9 cellular contexts compared by ENCODE assay signal in the genomic region with DNA sequence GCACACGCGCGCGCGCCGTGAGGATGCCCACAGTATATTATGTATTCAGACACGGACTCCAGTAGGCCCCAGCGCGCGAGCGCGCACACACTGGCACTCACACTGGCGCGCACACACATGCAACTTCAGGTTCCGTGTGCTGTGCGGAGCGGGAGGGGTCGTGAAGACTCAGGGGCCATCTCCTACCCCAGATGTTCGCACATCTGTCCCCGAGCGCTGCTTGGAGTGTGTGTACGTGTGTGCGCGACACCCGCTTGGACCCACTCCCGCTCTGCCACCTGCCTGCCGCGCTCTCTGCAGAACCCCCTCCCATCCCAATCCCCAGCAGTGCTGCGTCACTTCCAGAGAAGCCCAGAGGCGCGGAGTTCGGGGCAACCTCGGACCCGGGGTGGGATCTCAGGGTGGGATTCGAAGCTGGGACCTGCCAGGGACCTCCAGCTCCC. TPM values are rescaled to one million over a fixed set of nuclear protein-coding genes. Genes with fewer than 3 reads are reported as not detected.
A peak's percentile ranks its signal among the peaks of the same experiment; 100 is the strongest.
DNase-seq lines count a peak whose midpoint lies in the region; ATAC-seq and TF ChIP-seq lines count a peak whose summit lies in the region.
"Had no signal": no experiment of that assay in that cellular context is flagged by ENCODE, and none has a peak within 500 bp of the region (broad histone marks: within the 10 kb centered on the region; RNA-seq: fewer than 3 reads in every experiment).

No MANE protein-coding gene starts in this region.

- POLR2A ChIA-PET in AG04449 (lab: Yijun Ruan, JAX), result interaction anchor here (0.6 to 4.9 kb wide), 7 partner anchors 14 to 73 kb away, joined by 3 to 46 read pairs (median 4); no protein-coding TSS in a partner anchor

- ATAC-seq in naive B cell (ENCODE audit: low read depth in 2 of 2), result no peak
- no peak for ATAC-seq in HG03354 (IDR thresholded peaks at IDR 0.05; ENCODE audit: poor library complexity, severe bottlenecking, unreplicated experiment)
- ATAC-seq in HG03342 (IDR thresholded peaks at IDR 0.05; ENCODE audit: unreplicated experiment), result no peak

- peaks cover 31% of the 10 kb centered on the region for H3K27me3 ChIP-seq in ectodermal cell (ENCODE audit: control insufficient read depth, insufficient read depth, low read length, poor library complexity, severe bottlenecking)

- TF ChIP-seq CTCF in AG04449 (IDR thresholded peaks at IDR 0.05; ENCODE audit: insufficient read depth, low read length, missing control alignments), result no peak

- H3K4me1 ChIP-seq in ectodermal cell (ENCODE audit: control insufficient read depth, insufficient read depth, low read length), result peaks cover 37% of the 10 kb centered on the region

- no peak overlapping the region for H3K27ac ChIP-seq in ectodermal cell (ENCODE audit: insufficient read depth, low read depth, low read length, poor library complexity, severe bottlenecking)
- H3K27ac ChIP-seq: neutrophil had no signal

- H3K36me3 Mint-ChIP-seq in naive B cell, result no peaks in the 10 kb centered on the region

- H3K4me1 Mint-ChIP-seq in naive B cell, result peaks cover 51 to 60% (median 59%) of the 10 kb centered on the region in 3 donors

- H3K9me3 Mint-ChIP-seq in naive B cell, result no peaks in the 10 kb centered on the region

- 1 to 2% methylated on average over 35 of the region's 35 CpGs for WGBS in ectodermal cell, 2 experiments

- H3K4me3 Mint-ChIP-seq in naive B cell, result peak overlapping the region; percentile 80 to 93 (median 92)

- H3K36me3 ChIP-seq in ectodermal cell (ENCODE audit: control insufficient read depth, insufficient read depth, low read length), result no peaks in the 10 kb centered on the region
- H3K36me3 ChIP-seq: neutrophil had no signal

- no peak for DNase-seq in AG04449 (ENCODE audit: low read depth, low spot score)
- peak; percentile 90 for DNase-seq in NCI-H2171 treated with DMSO at 0.1 percent for 48 hours (lab: John Stamatoyannopoulos, UW)
- no peak for DNase-seq in naive B cell
- no peak for DNase-seq in SHP77 (lab: John Stamatoyannopoulos, UW)
- no peak for DNase-seq in NCI-H2196 treated with DMSO at 0.1 percent for 48 hours (lab: John Stamatoyannopoulos, UW; ENCODE audit: unreplicated experiment)

- H3K27me3 Mint-ChIP-seq in naive B cell, result peaks cover 26 to 67% (median 28%) of the 10 kb centered on the region in 3 donors

- CTCF ChIA-PET in AG04449 (lab: Yijun Ruan, JAX), result interaction anchor here (1.0 to 3.5 kb wide), 5 partner anchors 11 to 241 kb away, joined by 3 to 14 read pairs (median 11); no protein-coding TSS in a partner anchor

- no peaks in the 10 kb centered on the region for H3K9me3 ChIP-seq in ectodermal cell (ENCODE audit: control insufficient read depth, low read length)
- H3K9me3 ChIP-seq: neutrophil had no signal

- H3K4me3 ChIP-seq in AG04449 (ENCODE audit: low read depth, low read length) (peak overlapping the region; percentile 85), ectodermal cell (ENCODE audit: insufficient read depth, low read depth, low read length) (peak overlapping the region; percentile 60)

- peak overlapping the region in 1 of 6 donors; percentile 38 for H3K27ac Mint-ChIP-seq in naive B cell

RNA-seq across cellular contexts. Expression of a gene that starts 2.6 kb away (rescaled TPM):
- 264 TPM for polyA plus RNA-seq in ectodermal cell (2013, experiment 1 of 4)
- polyA plus RNA-seq in ectodermal cell (2013, experiment 2 of 4), result 199 TPM
- 129 TPM for polyA plus RNA-seq in ectodermal cell (2013, experiment 3 of 4)
- polyA plus RNA-seq in ectodermal cell (2013, experiment 4 of 4), result 139 TPM
- 1 to 10 TPM in 4 of 6 donors, under 1 TPM in 2; 0.49 to 7.6 (median 2.0) TPM for polyA plus RNA-seq in naive B cell (ENCODE audit: low read depth in 6 of 6)
